ENCODE assay signal across 8 cellular contexts in the genomic region with DNA sequence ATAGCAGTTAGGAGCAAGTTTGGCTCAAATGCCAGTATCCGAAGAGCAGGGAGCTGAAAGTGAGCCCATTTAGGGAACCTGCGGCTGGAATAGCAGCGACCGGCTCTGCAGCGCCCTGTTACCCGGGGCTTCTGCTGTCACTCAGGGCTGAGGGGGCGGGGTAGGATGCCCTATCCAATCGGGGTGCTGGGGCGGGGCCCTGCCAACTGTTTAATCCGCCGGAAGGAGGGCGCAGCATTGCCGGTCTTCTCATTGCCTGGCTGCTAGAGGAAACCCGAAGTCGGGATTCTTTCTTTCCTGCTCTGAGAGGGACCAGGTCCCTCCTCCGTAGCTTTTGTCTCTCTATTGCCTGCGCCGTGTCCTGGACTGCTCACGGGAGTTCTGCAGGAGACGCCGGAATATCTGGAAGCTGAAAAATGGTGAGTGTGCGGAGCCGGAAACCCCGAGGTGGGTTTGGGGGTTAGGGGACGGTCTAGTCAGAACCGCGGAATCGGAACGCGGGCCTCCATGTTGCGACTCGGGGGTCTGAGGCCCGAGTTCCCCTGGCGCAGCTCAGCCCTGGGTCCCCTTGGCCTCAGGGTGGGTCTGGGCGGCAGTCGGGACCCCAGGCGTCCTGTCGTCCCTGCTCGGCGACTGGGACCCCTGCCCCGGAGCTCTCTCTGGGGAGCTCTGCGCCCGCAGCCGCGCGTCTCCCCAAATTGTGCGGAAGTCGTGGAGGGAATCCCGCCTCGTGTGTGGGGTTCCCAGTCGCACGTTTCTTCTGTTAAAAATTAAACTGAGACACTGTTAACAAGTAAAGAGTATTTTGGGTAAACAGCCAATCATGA. TPM values are rescaled to one million over a fixed set of nuclear protein-coding genes. Genes with fewer than 3 reads are reported as not detected.
DNase-seq lines count a peak whose midpoint lies in the region; ATAC-seq and TF ChIP-seq lines count a peak whose summit lies in the region.

No MANE protein-coding gene starts in this region.

- DNase-seq in BJ (ENCODE audit: low read depth), result peak; percentile 60
- DNase-seq in HPDE6-E6E7 (ENCODE audit: extremely low spot score), result peak; percentile 84
- DNase-seq in NOMO-1 treated with DMSO at 0.1 percent for 48 hours (lab: John Stamatoyannopoulos, UW; ENCODE audit: unreplicated experiment), result peak; percentile 96
- DNase-seq in activated CD8-positive, alpha-beta memory T cell treated with anti-CD3 and anti-CD28 coated beads, Interleukin-2, amount 50 U/mL, for 1 hour (ENCODE audit: extremely low read depth), result peak; percentile 83
- peak; percentile 96 for DNase-seq in epidermal melanocyte (ENCODE audit: insufficient read length, low spot score)
- DNase-seq in middle frontal gyrus (ENCODE audit: extremely low spot score, low spot score), result peak; percentile 67
- DNase-seq in stimulated activated CD8-positive, alpha-beta memory T cell treated with anti-CD3 and anti-CD28 coated beads, Interleukin-15, amount 100 ng/mL, for 48 hours (ENCODE audit: low read depth in 2 of 2), result peak; percentile 89 to 90

- H3K4me3 ChIP-seq in BJ (ENCODE audit: low read depth, low read length), result peak overlapping the region; percentile 87

- peak; percentile 88 for ATAC-seq in GM19351 (IDR thresholded peaks at IDR 0.05; ENCODE audit: unreplicated experiment)

- H3K27me3 ChIP-seq in BJ (ENCODE audit: control insufficient read depth, insufficient read depth, low read length), result no peaks in the 10 kb centered on the region

- CTCF ChIA-PET in BJ (lab: Yijun Ruan, JAX), result interaction anchor here (0.7 to 10.1 kb wide), 20 partner anchors 12 to 191 kb away, joined by 3 to 107 read pairs (median 4); a partner anchor contains a TSS

- no peak; the same call in 1 of the 2 replicates for TF ChIP-seq CTCF in BJ (IDR thresholded peaks at IDR 0.05; ENCODE audit: insufficient read depth, low read depth, low read length)

- H3K36me3 ChIP-seq in BJ (ENCODE audit: control insufficient read depth, insufficient read depth, low read length), result no peaks in the 10 kb centered on the region

- POLR2A ChIA-PET in BJ (lab: Charles Lee), result no interaction called here

RNA-seq across cellular contexts. Expression of a gene that starts 22.8 kb away (rescaled TPM):
- polyA plus RNA-seq in BJ (2011; rRNA removed), result 1.6 and 2.2 TPM in 2 replicates
- 1.2 and 1.3 TPM in 2 replicates for polyA minus RNA-seq in BJ (2011; rRNA and poly(A)+ RNA removed)

RNA-seq across cellular contexts. Expression of a gene that starts 47.9 kb away (rescaled TPM):
- polyA plus RNA-seq in BJ (2011; rRNA removed), result 1.8 and 2.3 TPM in 2 replicates
- 2.8 and 3.4 TPM in 2 replicates for polyA minus RNA-seq in BJ (2011; rRNA and poly(A)+ RNA removed)

Comparison
In these comparisons a context has a peak if more than half of its experiments do, and no peak if none do; other contexts are left out.
1. Peak in every context shown above with its lines: DNase-seq, ATAC-seq and H3K4me3 ChIP-seq.